In genomic region chr12:71731439-71732356, GRCh38 we compare ENCODE assay signal across 14 cellular contexts. TPM values are rescaled to one million over a fixed set of nuclear protein-coding genes. Genes with fewer than 3 reads are reported as not detected.
DNase-seq lines count a peak whose midpoint lies in the region; ATAC-seq, FAIRE-seq and TF ChIP-seq lines count a peak whose summit lies in the region.
"Had no signal": no experiment of that assay in that cellular context is flagged by ENCODE, and none has a peak within 500 bp of the region (broad histone marks: within the 10 kb centered on the region; RNA-seq: fewer than 3 reads in every experiment).

No MANE protein-coding gene starts in this region.

- peaks cover 22% of the 10 kb centered on the region for H3K4me1 ChIP-seq in HepG2 (ENCODE audit: insufficient read depth, low read length)
- no peaks in the 10 kb centered on the region for H3K4me1 ChIP-seq in CD8-positive, alpha-beta memory T cell (ENCODE audit: insufficient read depth, low read length)
- H3K4me1 ChIP-seq in prostate gland (replicated peaks) = no peaks in the 10 kb centered on the region
- H3K4me1 ChIP-seq: right atrium auricular region had no signal

- TF ChIP-seq EP300 in HepG2 (IDR thresholded peaks at IDR 0.05; ENCODE audit: low read depth in 2 of 2, low read length in 2 of 2) (peak in 1 of 2 experiments; percentile 5; a peak in 1 of 4 replicates), HepG2 (CRISPR knock-in tag; IDR thresholded peaks at IDR 0.05; ENCODE audit: borderline replicate concordance) (no peak)

- ATAC-seq in activated B cell treated with CpG ODN at 0.5 μM for 24 hours (ENCODE audit: low read depth) (peak; percentile 34), HepG2 (peak; percentile 99)
- ATAC-seq: activated naive CD8-positive, alpha-beta T cell treated with anti-CD3 and anti-CD28 coated beads, Interleukin-2, amount 50 U/mL, for 24 hours; left ventricle myocardium superior had no signal

- 22% methylated on average over 14 of the region's 21 CpGs for WGBS in HepG2 (ENCODE audit: low lambda C conversion rate)
- 81% methylated on average over 21 of the region's 21 CpGs for WGBS in prostate gland

- BruUV-seq in HepG2 (replicated peaks; lab: Mats Ljungman, UMichigan) = TSS peak; percentile 89

- H3K79me2 ChIP-seq in HepG2 (ENCODE audit: insufficient read depth, low read length) = no peaks in the 10 kb centered on the region

- POLR2A ChIA-PET in activated B cell treated with CpG ODN at 0.5 μM for 24 hours (lab: Charles Lee) (no interaction called here), HepG2 (lab: Yijun Ruan, JAX) (interaction anchor here (0.6 to 2.2 kb wide), 15 partner anchors 7 to 293 kb away, joined by 3 to 19 read pairs (median 4); partner anchors contain the start of genes RAB21, THAP2 and TMEM19)
- POLR2A ChIA-PET in CD8-positive, alpha-beta memory T cell (lab: Charles Lee) = no interaction called here

- H3K36me3 ChIP-seq in HepG2 (replicated peaks in 1 of 2; ENCODE audit: control insufficient read depth in 1 of 2, insufficient read depth in 2 of 2, low read length in 2 of 2) (no peaks in the 10 kb centered on the region), prostate gland (no peaks in the 10 kb centered on the region)
- H3K36me3 ChIP-seq in CD8-positive, alpha-beta memory T cell (ENCODE audit: insufficient read depth, low read length) = no peaks in the 10 kb centered on the region
- H3K36me3 ChIP-seq: right atrium auricular region had no signal

- in situ Hi-C loops in HepG2 (cut with HindIII; ENCODE audit: extremely low pct_ligation_motif_present, low pct_unique_long_range_greater_than_20kb) = loop anchor here (25.0 kb wide), 1 partner anchor 594 kb away; no protein-coding TSS in a partner anchor

- peak overlapping the region; percentile 96 for H2AFZ ChIP-seq in HepG2 (ENCODE audit: low read length)

- H3K36me3 Mint-ChIP-seq in activated B cell treated with CpG ODN at 0.5 μM for 24 hours (ENCODE audit: low read depth) = no peaks in the 10 kb centered on the region
- H3K36me3 Mint-ChIP-seq in CD8-positive, alpha-beta memory T cell = no peaks in the 10 kb centered on the region

- intact Hi-C loops in activated B cell treated with CpG ODN at 0.5 μM for 24 hours (cut with micrococcal nuclease) (no loop called here), HepG2 (cut with micrococcal nuclease; ENCODE audit: unreplicated experiment) (no loop called here), prostate gland (cut with DNase I) (no loop called here)

- no peaks in the 10 kb centered on the region for H3K27me3 Mint-ChIP-seq in activated B cell treated with CpG ODN at 0.5 μM for 24 hours
- H3K27me3 Mint-ChIP-seq in CD8-positive, alpha-beta memory T cell = peaks cover 3% of the 10 kb centered on the region in 2 donors
- H3K27me3 Mint-ChIP-seq: activated naive CD8-positive, alpha-beta T cell treated with anti-CD3 and anti-CD28 coated beads, Interleukin-2, amount 50 U/mL, for 24 hours had no signal

- no peaks in the 10 kb centered on the region for H4K20me1 ChIP-seq in HepG2 (ENCODE audit: insufficient read depth, low read length)

- H3K9me3 ChIP-seq in HepG2 (ENCODE audit: low read length) = no peaks in the 10 kb centered on the region
- H3K9me3 ChIP-seq in CD8-positive, alpha-beta memory T cell (ENCODE audit: low read length) = no peaks in the 10 kb centered on the region
- no peaks in the 10 kb centered on the region for H3K9me3 ChIP-seq in prostate gland
- H3K9me3 ChIP-seq: right atrium auricular region had no signal

- CTCF ChIA-PET in activated B cell treated with CpG ODN at 0.5 μM for 24 hours (lab: Charles Lee) = no interaction called here
- CTCF ChIA-PET in HepG2 (lab: Yijun Ruan, JAX; ENCODE audit: low intra/inter-chr PET ratio, low total read pairs) = interaction anchor here (1.5 kb wide), 1 partner anchor 15 kb away, joined by 7 read pairs; no protein-coding TSS in a partner anchor
- CTCF ChIA-PET in CD8-positive, alpha-beta memory T cell (lab: Charles Lee) = interaction anchor here (0.7 to 1.0 kb wide), 3 partner anchors 14 to 328 kb away, joined by 3 read pairs; no protein-coding TSS in a partner anchor

- no peak for TF ChIP-seq CTCF in activated B cell treated with CpG ODN at 0.5 μM for 24 hours (IDR thresholded peaks at IDR 0.05)
- peak; percentile 73 for TF ChIP-seq CTCF in HepG2 (CRISPR knock-in tag; IDR thresholded peaks at IDR 0.05)
- no peak for TF ChIP-seq CTCF in prostate gland (IDR thresholded peaks at IDR 0.05)

- H3K4me1 Mint-ChIP-seq in activated B cell treated with CpG ODN at 0.5 μM for 24 hours = peaks cover 2% of the 10 kb centered on the region
- H3K4me1 Mint-ChIP-seq in CD8-positive, alpha-beta memory T cell = no peaks in the 10 kb centered on the region

- H3K4me3 Mint-ChIP-seq in activated B cell treated with CpG ODN at 0.5 μM for 24 hours = no peak overlapping the region
- no peak overlapping the region for H3K4me3 Mint-ChIP-seq in CD8-positive, alpha-beta memory T cell
- H3K4me3 Mint-ChIP-seq: activated naive CD8-positive, alpha-beta T cell treated with anti-CD3 and anti-CD28 coated beads, Interleukin-2, amount 50 U/mL, for 24 hours had no signal

- DNase-seq in ELR (ENCODE audit: low read depth) (peak; percentile 98), HuH-7 (ENCODE audit: low spot score) (peak; percentile 43), activated B cell treated with CpG ODN at 0.5 μM for 24 hours (no peak), HepG2 (ENCODE audit: low spot score) (peak; percentile 79), prostate gland (ENCODE audit: low spot score) (no peak), NCI-H2196 treated with DMSO at 0.1 percent for 48 hours (lab: John Stamatoyannopoulos, UW; ENCODE audit: unreplicated experiment) (no peak)
- no peak for DNase-seq in CD8-positive, alpha-beta memory T cell
- DNase-seq in stimulated activated CD4-positive, alpha-beta T cell treated with anti-CD3 and anti-CD28 coated beads, Interleukin-1b, Interleukin-23, amount 100 ng/mL, for 48 hours = no peak
- DNase-seq: activated CD4-positive, alpha-beta T cell treated with anti-CD3 and anti-CD28 coated beads for 4 hours; activated naive CD8-positive, alpha-beta T cell treated with anti-CD3 and anti-CD28 coated beads, Interleukin-2, amount 50 U/mL, for 24 hours; left ventricle myocardium superior; MM.1S had no signal

- H3K27ac Mint-ChIP-seq in activated B cell treated with CpG ODN at 0.5 μM for 24 hours = no peak overlapping the region
- peak overlapping the region in 1 of 8 donors; percentile 25 for H3K27ac Mint-ChIP-seq in CD8-positive, alpha-beta memory T cell
- H3K27ac Mint-ChIP-seq: activated naive CD8-positive, alpha-beta T cell treated with anti-CD3 and anti-CD28 coated beads, Interleukin-2, amount 50 U/mL, for 24 hours had no signal

- H3K27ac ChIP-seq in HepG2 (ENCODE audit: extremely low read length, insufficient read depth, low read length) (peak overlapping the region; percentile 62), prostate gland (no peak overlapping the region)
- H3K27ac ChIP-seq in CD8-positive, alpha-beta memory T cell (ENCODE audit: low read depth, low read length) = no peak overlapping the region
- H3K27ac ChIP-seq: right atrium auricular region had no signal

- H3K4me2 ChIP-seq in HepG2 (ENCODE audit: low read depth, low read length) = peak overlapping the region; percentile 97

- H3K9ac ChIP-seq in HepG2 (ENCODE audit: insufficient read depth, low read depth, low read length) = peak overlapping the region; percentile 56

- H3K27me3 ChIP-seq in HepG2 (ENCODE audit: control insufficient read depth in 1 of 2, insufficient read depth in 2 of 2, low read length in 2 of 2) (no peaks in the 10 kb centered on the region), prostate gland (replicated peaks; ENCODE audit: insufficient read depth) (no peaks in the 10 kb centered on the region)
- no peaks in the 10 kb centered on the region for H3K27me3 ChIP-seq in CD8-positive, alpha-beta memory T cell (ENCODE audit: insufficient read depth, low read length, poor library complexity, severe bottlenecking)
- H3K27me3 ChIP-seq: right atrium auricular region had no signal

- TF ChIP-seq RAD21 in HepG2 (CRISPR knock-in tag; IDR thresholded peaks at IDR 0.05) = peak; percentile 33; the same call in 1 of the 2 replicates

- H3K4me3 ChIP-seq in HepG2 (replicated peaks in 1 of 3; ENCODE audit: insufficient read depth in 1 of 3, low read depth in 2 of 3, low read length in 3 of 3) = peak overlapping the region; percentile 49 to 72 (median 62)
- H3K4me3 ChIP-seq in CD8-positive, alpha-beta memory T cell (ENCODE audit: low read length) = no peak overlapping the region
- no peak overlapping the region for H3K4me3 ChIP-seq in prostate gland
- H3K4me3 ChIP-seq: right atrium auricular region had no signal

- no peaks in the 10 kb centered on the region for H3K9me3 Mint-ChIP-seq in activated B cell treated with CpG ODN at 0.5 μM for 24 hours
- H3K9me3 Mint-ChIP-seq in CD8-positive, alpha-beta memory T cell = no peaks in the 10 kb centered on the region
- H3K9me3 Mint-ChIP-seq: activated naive CD8-positive, alpha-beta T cell treated with anti-CD3 and anti-CD28 coated beads, Interleukin-2, amount 50 U/mL, for 24 hours had no signal

- FAIRE-seq in HepG2 (lab: Jason Lieb, UNC) = peak; percentile 64
- FAIRE-seq: D721Med had no signal

- TF ChIP-seq POLR2A in HepG2 (IDR thresholded peaks at IDR 0.05; ENCODE audit: insufficient read depth in 1 of 2, low read depth in 2 of 2, low read length in 2 of 2) = peak; percentile 52 to 53; a peak in 3 of 4 replicates
- no peak for TF ChIP-seq POLR2A in prostate gland (IDR thresholded peaks at IDR 0.05)

RNA-seq across cellular contexts. Expression of gene RAB21, which starts 23.0 kb away (rescaled TPM):
- total RNA-seq in activated B cell treated with CpG ODN at 0.5 μM for 24 hours = 112 and 121 TPM in 2 replicates
- total RNA-seq in HepG2 (2016; rRNA removed; fragmentation: Illumina TruSeq; extraction: Trizol) = 50.9 and 61.4 TPM in 2 replicates
- total RNA-seq in HepG2 (2016; cell fraction: cytosol; rRNA removed; fragmentation: Illumina TruSeq; extraction: Trizol; ENCODE audit: low read depth) = 5.0 and 6.4 TPM in 2 replicates
- 48.1 and 51.5 TPM in 2 replicates for total RNA-seq in HepG2 (2016; cell fraction: insoluble cytoplasmic fraction; rRNA removed; fragmentation: Illumina TruSeq; extraction: Trizol)
- 24.0 and 24.1 TPM in 2 replicates for total RNA-seq in HepG2 (2016; cell fraction: membrane; rRNA removed; fragmentation: Illumina TruSeq; extraction: Trizol)
- 27.0 and 31.0 TPM in 2 replicates for total RNA-seq in HepG2 (2016; cell fraction: nucleus; rRNA removed; fragmentation: Illumina TruSeq; extraction: Trizol)
- 4.4 and 7.1 TPM in 2 replicates for polyA plus RNA-seq in HepG2 (2011; rRNA removed)
- polyA plus RNA-seq in HepG2 (2011; cell fraction: cytosol; rRNA removed) = 1.4 and 3.0 TPM in 2 replicates
- 1.9 and 2.6 TPM in 2 replicates for polyA plus RNA-seq in HepG2 (2011; cell fraction: nucleus; rRNA removed)
- polyA plus RNA-seq in HepG2 (2012) = 28.2 and 34.0 TPM in 2 replicates
- 2.3 and 3.9 TPM in 2 replicates for polyA plus RNA-seq in HepG2 (2016; cell fraction: cytosol; fragmentation: Illumina TruSeq; extraction: Trizol; ENCODE audit: low read depth)
- 45.7 and 53.5 TPM in 2 replicates for polyA plus RNA-seq in HepG2 (2016; cell fraction: insoluble cytoplasmic fraction; fragmentation: Illumina TruSeq; extraction: Trizol; ENCODE audit: low read depth)
- polyA plus RNA-seq in HepG2 (2016; cell fraction: membrane; fragmentation: Illumina TruSeq; extraction: Trizol; ENCODE audit: low read depth) = 10.3 and 12.3 TPM in 2 replicates
- polyA plus RNA-seq in HepG2 (2016; cell fraction: nucleus; fragmentation: Illumina TruSeq; extraction: Trizol; ENCODE audit: insufficient read depth, low read depth) = 27.4 and 31.2 TPM in 2 replicates
- 1.8 and 6.6 TPM in 2 replicates for polyA minus RNA-seq in HepG2 (2011; rRNA and poly(A)+ RNA removed; ENCODE audit: low replicate concordance)
- 7.7 and 16.0 TPM in 2 replicates for polyA minus RNA-seq in HepG2 (2011; cell fraction: cytosol; rRNA and poly(A)+ RNA removed)
- 9.7 and 15.2 TPM in 2 replicates for polyA minus RNA-seq in HepG2 (2011; cell fraction: nucleus; rRNA and poly(A)+ RNA removed)
- 100 to 1,000 TPM; 100 to 106 TPM for total RNA-seq in CD8-positive, alpha-beta memory T cell
- polyA plus RNA-seq in CD8-positive, alpha-beta memory T cell = 39.3 TPM
- 10 to 100 TPM; 20.8 to 23.7 TPM for total RNA-seq in prostate gland

RNA-seq across cellular contexts. Expression of gene TMEM19, which starts 45.8 kb away (rescaled TPM):
- total RNA-seq in activated B cell treated with CpG ODN at 0.5 μM for 24 hours = 42.6 and 46.7 TPM in 2 replicates
- 21.9 and 22.5 TPM in 2 replicates for total RNA-seq in HepG2 (2016; rRNA removed; fragmentation: Illumina TruSeq; extraction: Trizol)
- total RNA-seq in HepG2 (2016; cell fraction: cytosol; rRNA removed; fragmentation: Illumina TruSeq; extraction: Trizol; ENCODE audit: low read depth) = 8.4 and 11.1 TPM in 2 replicates
- 24.4 and 24.7 TPM in 2 replicates for total RNA-seq in HepG2 (2016; cell fraction: insoluble cytoplasmic fraction; rRNA removed; fragmentation: Illumina TruSeq; extraction: Trizol)
- total RNA-seq in HepG2 (2016; cell fraction: membrane; rRNA removed; fragmentation: Illumina TruSeq; extraction: Trizol) = 19.4 and 21.7 TPM in 2 replicates
- total RNA-seq in HepG2 (2016; cell fraction: nucleus; rRNA removed; fragmentation: Illumina TruSeq; extraction: Trizol) = 20.6 and 22.2 TPM in 2 replicates
- polyA plus RNA-seq in HepG2 (2011; rRNA removed) = 12.0 and 16.9 TPM in 2 replicates
- 10.0 and 19.2 TPM in 2 replicates for polyA plus RNA-seq in HepG2 (2011; cell fraction: cytosol; rRNA removed)
- polyA plus RNA-seq in HepG2 (2011; cell fraction: nucleus; rRNA removed) = 5.6 and 6.0 TPM in 2 replicates
- 8.1 and 12.4 TPM in 2 replicates for polyA plus RNA-seq in HepG2 (2012)
- 11.2 and 15.2 TPM in 2 replicates for polyA plus RNA-seq in HepG2 (2016; cell fraction: cytosol; fragmentation: Illumina TruSeq; extraction: Trizol; ENCODE audit: low read depth)
- polyA plus RNA-seq in HepG2 (2016; cell fraction: insoluble cytoplasmic fraction; fragmentation: Illumina TruSeq; extraction: Trizol; ENCODE audit: low read depth) = 18.4 and 19.0 TPM in 2 replicates
- 19.6 and 21.1 TPM in 2 replicates for polyA plus RNA-seq in HepG2 (2016; cell fraction: membrane; fragmentation: Illumina TruSeq; extraction: Trizol; ENCODE audit: low read depth)
- polyA plus RNA-seq in HepG2 (2016; cell fraction: nucleus; fragmentation: Illumina TruSeq; extraction: Trizol; ENCODE audit: insufficient read depth, low read depth) = 22.5 and 24.5 TPM in 2 replicates
- 22.8 and 43.2 TPM in 2 replicates for polyA minus RNA-seq in HepG2 (2011; rRNA and poly(A)+ RNA removed; ENCODE audit: low replicate concordance)
- 14.2 and 14.3 TPM in 2 replicates for polyA minus RNA-seq in HepG2 (2011; cell fraction: cytosol; rRNA and poly(A)+ RNA removed)
- polyA minus RNA-seq in HepG2 (2011; cell fraction: nucleus; rRNA and poly(A)+ RNA removed) = 16.7 and 20.8 TPM in 2 replicates
- total RNA-seq in CD8-positive, alpha-beta memory T cell = 10 to 100 TPM; 18.6 to 21.4 TPM
- polyA plus RNA-seq in CD8-positive, alpha-beta memory T cell = 33.6 TPM
- total RNA-seq in prostate gland = 10 to 100 TPM; 21.1 to 39.0 TPM

Comparison
In these comparisons a context has a peak if more than half of its experiments do, and no peak if none do; other contexts are left out.
1. DNase-seq: peak in ELR (single experiment), HuH-7 (single experiment) and HepG2 (single experiment); none in activated B cell treated with CpG ODN at 0.5 μM for 24 hours (single experiment), CD8-positive, alpha-beta memory T cell (0 of 5), stimulated activated CD4-positive, alpha-beta T cell treated with anti-CD3 and anti-CD28 coated beads, Interleukin-1b, Interleukin-23, amount 100 ng/mL, for 48 hours (single experiment), prostate gland (single experiment) and NCI-H2196 treated with DMSO at 0.1 percent for 48 hours (single experiment).
2. H3K4me3 ChIP-seq: peak in HepG2 (3 of 3); none in CD8-positive, alpha-beta memory T cell (single experiment) and prostate gland (0 of 2).